6 cellular contexts compared by ENCODE assay signal in genomic region chr22:42383287-42383686, GRCh38. TPM values are rescaled to one million over a fixed set of nuclear protein-coding genes. Genes with fewer than 3 reads are reported as not detected.
"Had no signal": no experiment of that assay in that cellular context is flagged by ENCODE, and none has a peak within 500 bp of the region (broad histone marks: within the 10 kb centered on the region; RNA-seq: fewer than 3 reads in every experiment).

No MANE protein-coding gene starts in this region.

- DNase-seq: H9, HCEC 1CT had no signal

- H3K27ac ChIP-seq: HL-60 had no signal

- H3K4me3 ChIP-seq: GM23338 had no signal

- H2AFZ ChIP-seq: GM23338 had no signal

- H3K4me2 ChIP-seq: GM23338 had no signal

- ATAC-seq: GM23338, HepG2 had no signal

RNA-seq across cellular contexts. Expression of gene NFAM1, which starts 48.9 kb away (rescaled TPM):
- total RNA-seq: HepG2, HT1080 had no signal
